Comparison of ENCODE assay signal across 20 cellular contexts in the genomic region with DNA sequence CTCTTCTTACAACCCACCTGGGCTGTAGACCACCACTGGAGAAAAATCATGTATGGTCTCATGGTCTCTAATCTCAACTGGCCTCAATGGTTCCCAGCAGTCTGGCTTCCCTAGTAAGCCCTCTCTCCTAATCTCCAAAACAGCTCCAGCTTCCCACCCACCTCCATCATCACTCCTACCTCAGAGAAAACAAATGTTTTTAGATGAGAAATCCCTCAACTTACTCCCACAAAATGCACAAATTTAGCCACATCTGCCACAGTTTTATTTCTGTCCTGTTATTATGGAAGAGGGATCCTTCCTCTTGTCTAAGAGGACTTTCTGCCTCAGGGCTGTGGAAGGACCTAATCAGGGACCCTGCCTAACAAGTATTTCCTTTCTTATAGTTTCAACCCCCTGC. TPM values are rescaled to one million over a fixed set of nuclear protein-coding genes. Genes with fewer than 3 reads are reported as not detected.
DNase-seq lines count a peak whose midpoint lies in the region; ATAC-seq lines count a peak whose summit lies in the region.
"Had no signal": no experiment of that assay in that cellular context is flagged by ENCODE, and none has a peak within 500 bp of the region (broad histone marks: within the 10 kb centered on the region; RNA-seq: fewer than 3 reads in every experiment).

No MANE protein-coding gene starts in this region.

- no peaks in the 10 kb centered on the region for H3K27me3 ChIP-seq in CD8-positive, alpha-beta memory T cell (ENCODE audit: insufficient read depth, low read length, poor library complexity, severe bottlenecking)
- H3K27me3 ChIP-seq: BLaER1 treated with 17β-estradiol and CSF1 and Interleukin-3, amounts not matched to agents 10 nM and 100 nM; gastroesophageal sphincter; hepatocyte; transverse colon had no signal

- H3K27ac Mint-ChIP-seq in activated naive CD4-positive, alpha-beta T cell treated with anti-CD3 and anti-CD28 coated beads, Interleukin-2, amount 50 U/mL, for 72 hours, result peak overlapping the region; percentile 15 to 50
- peak overlapping the region in 7 of 8 donors; percentile 15 to 83 (median 48) for H3K27ac Mint-ChIP-seq in CD8-positive, alpha-beta memory T cell
- peak overlapping the region; percentile 35 for H3K27ac Mint-ChIP-seq in central memory CD8-positive, alpha-beta T cell (ENCODE audit: low read depth)
- peak overlapping the region; percentile 50 for H3K27ac Mint-ChIP-seq in stimulated activated memory B cell treated with anti-CD40 and anti-IgM and Interleukin-4, amounts not matched to agents 10 μg/mL and 1 μg/mL and 100 μg/mL, for 72 hours

- H3K4me1 ChIP-seq in CD8-positive, alpha-beta memory T cell (ENCODE audit: insufficient read depth, low read length), result peaks cover 17% of the 10 kb centered on the region
- H3K4me1 ChIP-seq: BLaER1 treated with 17β-estradiol and CSF1 and Interleukin-3, amounts not matched to agents 10 nM and 100 nM; transverse colon had no signal

- CTCF ChIA-PET in CD8-positive, alpha-beta memory T cell (lab: Charles Lee), result interaction anchor here (1.0 kb wide), 1 partner anchor 32 kb away, joined by 3 read pairs; the partner anchor contains the start of gene TP53BP2

- peaks cover 23 to 35% (median 31%) of the 10 kb centered on the region in 3 donors for H3K4me1 Mint-ChIP-seq in CD8-positive, alpha-beta memory T cell
- peaks cover 22% of the 10 kb centered on the region for H3K4me1 Mint-ChIP-seq in central memory CD8-positive, alpha-beta T cell
- H3K4me1 Mint-ChIP-seq in stimulated activated memory B cell treated with anti-CD40 and anti-IgM and Interleukin-4, amounts not matched to agents 10 μg/mL and 1 μg/mL and 100 μg/mL, for 72 hours, result peaks cover 21% of the 10 kb centered on the region

- H3K36me3 Mint-ChIP-seq in activated naive CD4-positive, alpha-beta T cell treated with anti-CD3 and anti-CD28 coated beads, Interleukin-2, amount 50 U/mL, for 72 hours, result peaks cover 12 to 20% of the 10 kb centered on the region in 2 donors
- H3K36me3 Mint-ChIP-seq in CD8-positive, alpha-beta memory T cell, result peaks cover 13 to 58% (median 14%) of the 10 kb centered on the region in 3 donors
- H3K36me3 Mint-ChIP-seq in central memory CD8-positive, alpha-beta T cell (ENCODE audit: insufficient read depth), result peaks cover 45% of the 10 kb centered on the region
- peaks cover 54% of the 10 kb centered on the region for H3K36me3 Mint-ChIP-seq in stimulated activated memory B cell treated with anti-CD40 and anti-IgM and Interleukin-4, amounts not matched to agents 10 μg/mL and 1 μg/mL and 100 μg/mL, for 72 hours

- ATAC-seq in activated naive CD4-positive, alpha-beta T cell treated with anti-CD3 and anti-CD28 coated beads, Interleukin-2, amount 50 U/mL, for 72 hours, result no peak
- no peak for ATAC-seq in central memory CD8-positive, alpha-beta T cell (replicated peaks; ENCODE audit: extremely low read depth, poor library complexity, severe bottlenecking)
- no peak for ATAC-seq in stimulated activated memory B cell treated with anti-CD40 and anti-IgM and Interleukin-4, amounts not matched to agents 10 μg/mL and 1 μg/mL and 100 μg/mL, for 72 hours
- ATAC-seq: gastroesophageal sphincter, HCT116 had no signal

- H3K9me3 Mint-ChIP-seq in activated naive CD4-positive, alpha-beta T cell treated with anti-CD3 and anti-CD28 coated beads, Interleukin-2, amount 50 U/mL, for 72 hours, result no peaks in the 10 kb centered on the region
- H3K9me3 Mint-ChIP-seq in CD8-positive, alpha-beta memory T cell, result no peaks in the 10 kb centered on the region
- H3K9me3 Mint-ChIP-seq in central memory CD8-positive, alpha-beta T cell, result no peaks in the 10 kb centered on the region
- no peaks in the 10 kb centered on the region for H3K9me3 Mint-ChIP-seq in stimulated activated memory B cell treated with anti-CD40 and anti-IgM and Interleukin-4, amounts not matched to agents 10 μg/mL and 1 μg/mL and 100 μg/mL, for 72 hours
- H3K9me3 Mint-ChIP-seq: activated naive CD8-positive, alpha-beta T cell treated with anti-CD3 and anti-CD28 coated beads, Interleukin-2, amount 10 ng/mL, durations not matched to agents 7 days and 5 days had no signal

- H3K4me3 ChIP-seq in CD8-positive, alpha-beta memory T cell (ENCODE audit: low read length), result no peak overlapping the region
- H3K4me3 ChIP-seq: BLaER1 treated with 17β-estradiol and CSF1 and Interleukin-3, amounts not matched to agents 10 nM and 100 nM; gastroesophageal sphincter; hepatocyte; transverse colon had no signal

- peaks cover 7% of the 10 kb centered on the region for H3K36me3 ChIP-seq in CD8-positive, alpha-beta memory T cell (ENCODE audit: insufficient read depth, low read length)

- no peak overlapping the region for H3K4me3 Mint-ChIP-seq in CD8-positive, alpha-beta memory T cell
- no peak overlapping the region for H3K4me3 Mint-ChIP-seq in central memory CD8-positive, alpha-beta T cell
- H3K4me3 Mint-ChIP-seq in stimulated activated memory B cell treated with anti-CD40 and anti-IgM and Interleukin-4, amounts not matched to agents 10 μg/mL and 1 μg/mL and 100 μg/mL, for 72 hours, result no peak overlapping the region
- H3K4me3 Mint-ChIP-seq: activated naive CD8-positive, alpha-beta T cell treated with anti-CD3 and anti-CD28 coated beads, Interleukin-2, amount 10 ng/mL, durations not matched to agents 7 days and 5 days had no signal

- no peaks in the 10 kb centered on the region for H3K9me3 ChIP-seq in CD8-positive, alpha-beta memory T cell (ENCODE audit: low read length)
- H3K9me3 ChIP-seq: BLaER1 treated with 17β-estradiol and CSF1 and Interleukin-3, amounts not matched to agents 10 nM and 100 nM; gastroesophageal sphincter; transverse colon had no signal

- POLR2A ChIA-PET in CD8-positive, alpha-beta memory T cell (lab: Charles Lee), result no interaction called here

- H3K27me3 Mint-ChIP-seq in CD8-positive, alpha-beta memory T cell, result no peaks in the 10 kb centered on the region
- no peaks in the 10 kb centered on the region for H3K27me3 Mint-ChIP-seq in central memory CD8-positive, alpha-beta T cell
- no peaks in the 10 kb centered on the region for H3K27me3 Mint-ChIP-seq in stimulated activated memory B cell treated with anti-CD40 and anti-IgM and Interleukin-4, amounts not matched to agents 10 μg/mL and 1 μg/mL and 100 μg/mL, for 72 hours
- H3K27me3 Mint-ChIP-seq: activated naive CD8-positive, alpha-beta T cell treated with anti-CD3 and anti-CD28 coated beads, Interleukin-2, amount 10 ng/mL, durations not matched to agents 7 days and 5 days had no signal

- no peak for DNase-seq in activated naive CD4-positive, alpha-beta T cell treated with anti-CD3 and anti-CD28 coated beads, Interleukin-2, amount 50 U/mL, for 72 hours (ENCODE audit: low spot score in 2 of 2)
- DNase-seq in activated naive CD4-positive, alpha-beta T cell (lab: John Stamatoyannopoulos, UW), result no peak
- DNase-seq in CD8-positive, alpha-beta memory T cell, result no peak
- no peak for DNase-seq in central memory CD8-positive, alpha-beta T cell (ENCODE audit: low spot score in 2 of 2)
- no peak for DNase-seq in NCI-H2107 treated with DMSO at 0.1 percent for 48 hours (lab: John Stamatoyannopoulos, UW; ENCODE audit: unreplicated experiment)
- no peak for DNase-seq in mucosa of gallbladder (ENCODE audit: low spot score)
- DNase-seq: activated naive CD8-positive, alpha-beta T cell treated with anti-CD3 and anti-CD28 coated beads, Interleukin-2, amount 10 ng/mL, durations not matched to agents 7 days and 5 days; activated T-cell treated with anti-CD3 and anti-CD28 coated beads, Interleukin-2, amount 50 U/mL, for 48 hours; dermis blood vessel endothelial cell; NCI-H1417 treated with DMSO at 0.1 percent for 48 hours; NCI-H2081; NCI-H226; SW 1271; transverse colon had no signal

- H3K27ac ChIP-seq in CD8-positive, alpha-beta memory T cell (ENCODE audit: low read depth, low read length), result no peak overlapping the region
- H3K27ac ChIP-seq: BLaER1 treated with 17β-estradiol and CSF1 and Interleukin-3, amounts not matched to agents 10 nM and 100 nM; gastroesophageal sphincter; hepatocyte; KMS-11; transverse colon had no signal

RNA-seq across cellular contexts. Expression of gene TP53BP2, which starts 32.1 kb away (rescaled TPM):
- 10 to 100 TPM; 21.9 to 57.1 TPM for total RNA-seq in activated naive CD4-positive, alpha-beta T cell treated with anti-CD3 and anti-CD28 coated beads, Interleukin-2, amount 50 U/mL, for 72 hours
- 10 to 100 TPM; 59.5 to 59.6 TPM for total RNA-seq in CD8-positive, alpha-beta memory T cell
- polyA plus RNA-seq in CD8-positive, alpha-beta memory T cell, result 16.5 TPM
- total RNA-seq in mucosa of gallbladder, result 48.7 TPM
